In the genomic region with DNA sequence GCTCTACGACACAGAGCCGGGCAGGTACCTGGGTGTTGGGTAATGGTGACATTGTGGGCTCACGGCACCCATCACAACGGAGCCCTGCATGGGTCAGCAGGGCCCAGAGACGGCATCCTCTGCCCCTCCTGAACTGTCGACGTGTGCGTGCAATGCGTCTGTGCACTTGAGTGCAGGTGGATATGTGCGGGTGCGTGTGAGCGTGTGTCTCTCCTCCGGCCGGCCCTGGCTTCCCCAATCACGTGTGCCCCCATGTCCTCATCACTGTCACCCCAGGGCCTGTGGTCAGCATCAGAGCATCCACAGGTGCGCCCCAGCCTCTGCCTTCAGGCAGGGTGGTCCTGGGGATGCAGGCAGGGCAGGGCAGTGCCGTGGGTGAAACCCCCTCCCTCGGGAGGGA, we compare ENCODE assay signal across 19 cellular contexts. TPM values are rescaled to one million over a fixed set of nuclear protein-coding genes. Genes with fewer than 3 reads are reported as not detected.
DNase-seq lines count a peak whose midpoint lies in the region; ATAC-seq and TF ChIP-seq lines count a peak whose summit lies in the region.
"Had no signal": no experiment of that assay in that cellular context is flagged by ENCODE, and none has a peak within 500 bp of the region (broad histone marks: within the 10 kb centered on the region; RNA-seq: fewer than 3 reads in every experiment).

No MANE protein-coding gene starts in this region.

- peak overlapping the region; percentile 27 for H2BK12ac ChIP-seq in neuronal stem cell (ENCODE audit: low read length)

- H3K36me3 ChIP-seq in H7 (replicated peaks; ENCODE audit: control insufficient read depth, insufficient read depth, low read length) (no peaks in the 10 kb centered on the region), neuronal stem cell (replicated peaks in 1 of 2; ENCODE audit: control insufficient read depth in 2 of 2, insufficient read depth in 2 of 2, low read length in 2 of 2) (no peaks in the 10 kb centered on the region)
- H3K36me3 ChIP-seq: BE2C; BLaER1 treated with 17β-estradiol and CSF1 and Interleukin-3, amounts not matched to agents 10 nM and 100 nM had no signal

- no peak overlapping the region for H4K91ac ChIP-seq in neuronal stem cell (ENCODE audit: low read depth, low read length, poor library complexity)

- no peak for TF ChIP-seq CTCF in chondrocyte (IDR thresholded peaks at IDR 0.05)

- no peaks in the 10 kb centered on the region for H3K36me3 Mint-ChIP-seq in chondrocyte (ENCODE audit: low read depth)
- H3K36me3 Mint-ChIP-seq in T-helper 17 cell (ENCODE audit: low read depth): no peaks in the 10 kb centered on the region
- H3K36me3 Mint-ChIP-seq: CD14-positive monocyte; CD8-positive, alpha-beta memory T cell had no signal

- H3K23ac ChIP-seq in neuronal stem cell (ENCODE audit: low read depth, low read length, poor library complexity): peak overlapping the region; percentile 31

- H3K9me3 ChIP-seq in neuronal stem cell (replicated peaks in 1 of 2; ENCODE audit: control insufficient read depth in 2 of 2, insufficient read depth in 1 of 2, low read depth in 1 of 2, low read length in 2 of 2) (peaks cover 0 to 14% of the 10 kb centered on the region in 2 donors), T-helper 17 cell (ENCODE audit: control insufficient read depth, low read length, poor library complexity, severe bottlenecking) (no peaks in the 10 kb centered on the region)
- H3K9me3 ChIP-seq: A549; BE2C; BLaER1 treated with 17β-estradiol and CSF1 and Interleukin-3, amounts not matched to agents 10 nM and 100 nM had no signal

- peak overlapping the region; percentile 31 for H2BK15ac ChIP-seq in neuronal stem cell (ENCODE audit: low read length)

- no peak overlapping the region for H2AK5ac ChIP-seq in neuronal stem cell (ENCODE audit: low read depth, low read length)

- H3K18ac ChIP-seq in neuronal stem cell (ENCODE audit: low read length): peak overlapping the region; percentile 46

- H2BK5ac ChIP-seq in neuronal stem cell (ENCODE audit: low read length): no peak overlapping the region

- H3K14ac ChIP-seq in neuronal stem cell (ENCODE audit: low read length): no peak overlapping the region

- peak; percentile 25 for DNase-seq in H7
- peak; percentile 75 for DNase-seq in chondrocyte (ENCODE audit: low spot score)
- DNase-seq in neuronal stem cell (ENCODE audit: low spot score): no peak
- DNase-seq in T-helper 17 cell: no peak
- DNase-seq in cerebellar cortex (ENCODE audit: low spot score): no peak
- no peak for DNase-seq in DMS79 (lab: John Stamatoyannopoulos, UW)
- DNase-seq: 8988T; ACHN; AML-193; BE2C; CD4-positive, alpha-beta T cell; CD8-positive, alpha-beta memory T cell; DMS53; DND-41; GOT3; HCEC 1CT had no signal

- H4K8ac ChIP-seq in neuronal stem cell (ENCODE audit: low read depth, low read length): no peak overlapping the region

- peaks cover 2% of the 10 kb centered on the region; the same call in 1 of the 2 replicates for H3K27me3 ChIP-seq in H7 (ENCODE audit: control insufficient read depth, insufficient read depth, low read length)
- peaks cover 0 to 29% (median 0%) of the 10 kb centered on the region in 3 experiments for H3K27me3 ChIP-seq in neuronal stem cell (ENCODE audit: control insufficient read depth in 3 of 3, insufficient read depth in 3 of 3, low read depth in 1 of 3, low read length in 3 of 3)
- H3K27me3 ChIP-seq: BE2C; BLaER1 treated with 17β-estradiol and CSF1 and Interleukin-3, amounts not matched to agents 10 nM and 100 nM had no signal

- no peak overlapping the region for H3K4me3 ChIP-seq in H7 (ENCODE audit: insufficient read depth, low read depth, low read length)
- no peak overlapping the region for H3K4me3 ChIP-seq in neuronal stem cell (ENCODE audit: low read length in 2 of 2)
- H3K4me3 ChIP-seq: A549; BLaER1 treated with 17β-estradiol and CSF1 and Interleukin-3, amounts not matched to agents 10 nM and 100 nM had no signal

- no peak overlapping the region for H2BK120ac ChIP-seq in neuronal stem cell (ENCODE audit: low read depth, low read length)

- no peak overlapping the region for H2AFZ ChIP-seq in neuronal stem cell (ENCODE audit: low read length)

- H3K27me3 Mint-ChIP-seq in chondrocyte (ENCODE audit: low read depth) (no peaks in the 10 kb centered on the region), T-helper 17 cell (no peaks in the 10 kb centered on the region)
- H3K27me3 Mint-ChIP-seq: CD4-positive, alpha-beta T cell; CD8-positive, alpha-beta memory T cell had no signal

- H3K9ac ChIP-seq in neuronal stem cell (ENCODE audit: low read depth, low read length, poor library complexity): no peak overlapping the region
- H3K9ac ChIP-seq: BLaER1 treated with 17β-estradiol and CSF1 and Interleukin-3, amounts not matched to agents 10 nM and 100 nM had no signal

- H3K9me3 Mint-ChIP-seq in chondrocyte (ENCODE audit: low read depth): no peaks in the 10 kb centered on the region
- H3K9me3 Mint-ChIP-seq: CD14-positive monocyte; CD4-positive, alpha-beta T cell; CD8-positive, alpha-beta memory T cell had no signal

- H3K27ac ChIP-seq in neuronal stem cell (replicated peaks; ENCODE audit: low read length): no peak overlapping the region
- H3K27ac ChIP-seq: A549; BLaER1 treated with 17β-estradiol and CSF1 and Interleukin-3, amounts not matched to agents 10 nM and 100 nM had no signal

- no peak overlapping the region for H3K27ac Mint-ChIP-seq in chondrocyte (ENCODE audit: unreplicated experiment)
- no peak overlapping the region for H3K27ac Mint-ChIP-seq in T-helper 17 cell
- H3K27ac Mint-ChIP-seq: CD4-positive, alpha-beta T cell; CD8-positive, alpha-beta memory T cell had no signal

- no peak overlapping the region for H3K4me2 ChIP-seq in neuronal stem cell (ENCODE audit: insufficient read depth, low read length, poor library complexity, severe bottlenecking)
- H3K4me2 ChIP-seq: A549; BLaER1 treated with 17β-estradiol and CSF1 and Interleukin-3, amounts not matched to agents 10 nM and 100 nM had no signal

- peaks cover 4% of the 10 kb centered on the region for H3K79me1 ChIP-seq in neuronal stem cell (ENCODE audit: low read depth, low read length)

- no peak overlapping the region for H3K4me3 Mint-ChIP-seq in chondrocyte (ENCODE audit: unreplicated experiment)
- H3K4me3 Mint-ChIP-seq in T-helper 17 cell: no peak overlapping the region
- H3K4me3 Mint-ChIP-seq: CD14-positive monocyte; CD4-positive, alpha-beta T cell; CD8-positive, alpha-beta memory T cell had no signal

- no CpG with 5 or more reads among the region's 18 CpGs for WGBS in neuronal stem cell (ENCODE audit: extremely low coverage in 2 of 2, insufficient read length in 2 of 2, insufficient replicate concordance in 1 of 2), 2 donors

- ATAC-seq in T-helper 17 cell: no peak
- ATAC-seq: A549 had no signal

- H3K4me1 Mint-ChIP-seq in chondrocyte (ENCODE audit: low read depth): peaks cover 25% of the 10 kb centered on the region
- H3K4me1 Mint-ChIP-seq in T-helper 17 cell: peaks cover 17% of the 10 kb centered on the region

- H3K4ac ChIP-seq in neuronal stem cell (ENCODE audit: low read length): no peak overlapping the region

- no peaks in the 10 kb centered on the region for H3K4me1 ChIP-seq in neuronal stem cell (ENCODE audit: control insufficient read depth in 2 of 2, insufficient read depth in 1 of 2, low read depth in 1 of 2, low read length in 2 of 2)
- H3K4me1 ChIP-seq: BE2C had no signal

RNA-seq across cellular contexts. Expression of a gene that starts 37.2 kb away (rescaled TPM):
- total RNA-seq in H7 (2014; rRNA removed; shearing (Covaris generic)): 429 and 498 TPM in 2 replicates
- total RNA-seq in chondrocyte: 774 to 1,188 TPM (median 1,175 TPM) in 3 replicates
- polyA plus RNA-seq in neuronal stem cell (2013, experiment 1 of 2): 413 TPM
- polyA plus RNA-seq in neuronal stem cell (2013, experiment 2 of 2): 408 TPM
- 100 to 1,000 TPM; 261 to 279 TPM for total RNA-seq in T-helper 17 cell

Comparison
In these comparisons a context has a peak if more than half of its experiments do, and no peak if none do; other contexts are left out.
1. DNase-seq: peak in H7 (single experiment) and chondrocyte (single experiment); none in neuronal stem cell (single experiment), T-helper 17 cell (0 of 3), cerebellar cortex (single experiment) and DMS79 (single experiment).